In the genomic region with DNA sequence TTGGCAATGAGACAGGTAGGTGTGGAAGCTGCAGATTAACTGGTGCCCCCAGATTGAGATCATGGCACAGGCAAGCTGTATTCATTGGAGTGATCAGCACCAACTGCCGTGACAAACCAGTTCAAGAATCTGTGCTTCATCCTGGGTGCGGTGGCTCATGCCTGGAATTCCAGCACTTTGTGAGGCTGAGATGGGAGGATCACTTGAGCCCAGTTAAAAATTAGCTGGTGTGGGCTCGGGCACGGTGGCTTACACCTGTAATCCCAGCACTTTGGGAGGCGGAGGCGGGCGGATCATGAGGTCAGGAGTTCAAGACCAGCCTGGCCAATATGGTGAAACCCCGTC, we compare ENCODE assay signal across 1 cellular context.
TF ChIP-seq lines count a peak whose summit lies in the region.

No MANE protein-coding gene starts in this region.

TF ChIP-seq in SK-N-SH, 30 proteins besides CTCF, POLR2A, EP300 and RAD21:
- 0 out of 2 replicates have a peak, but pooled peaks have one; percentile 11 for TF ChIP-seq TEAD4 (IDR thresholded peaks at IDR 0.05; ENCODE audit: borderline replicate concordance, insufficient read depth)
